1 cellular context compared by ENCODE assay signal in the genomic region with DNA sequence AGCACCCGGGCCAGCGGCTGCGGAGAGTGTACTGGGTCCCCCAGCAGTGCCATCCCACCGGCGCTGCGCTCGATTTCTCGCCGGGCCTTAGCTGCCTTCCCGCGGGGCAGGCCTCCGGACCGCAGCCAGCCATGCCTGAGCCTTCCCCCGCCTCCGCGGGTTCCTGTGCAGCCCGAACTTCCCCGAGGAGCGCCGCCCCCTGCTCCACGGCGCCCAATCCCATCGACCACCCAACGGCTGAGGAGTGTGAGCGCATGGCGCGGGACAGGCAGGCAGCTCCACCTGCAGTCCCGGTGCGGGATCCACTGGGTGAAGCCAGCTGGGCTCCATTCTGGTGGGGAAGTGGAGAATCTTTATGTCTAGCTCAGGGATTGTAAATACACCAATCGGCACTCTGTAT.
TF ChIP-seq lines count a peak whose summit lies in the region.

No MANE protein-coding gene starts in this region.

TF ChIP-seq in K562, 482 proteins besides CTCF, POLR2A, EP300 and RAD21 (continued from another document):
- TF ChIP-seq, protein P1, sequence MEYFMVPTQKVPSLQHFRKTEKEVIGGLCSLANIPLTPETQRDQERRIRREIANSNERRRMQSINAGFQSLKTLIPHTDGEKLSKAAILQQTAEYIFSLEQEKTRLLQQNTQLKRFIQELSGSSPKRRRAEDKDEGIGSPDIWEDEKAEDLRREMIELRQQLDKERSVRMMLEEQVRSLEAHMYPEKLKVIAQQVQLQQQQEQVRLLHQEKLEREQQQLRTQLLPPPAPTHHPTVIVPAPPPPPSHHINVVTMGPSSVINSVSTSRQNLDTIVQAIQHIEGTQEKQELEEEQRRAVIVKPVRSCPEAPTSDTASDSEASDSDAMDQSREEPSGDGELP (CRISPR knock-in tag; IDR thresholded peaks at IDR 0.05; ENCODE audit: borderline replicate concordance): peak; percentile 96
- TF ChIP-seq, protein P2, sequence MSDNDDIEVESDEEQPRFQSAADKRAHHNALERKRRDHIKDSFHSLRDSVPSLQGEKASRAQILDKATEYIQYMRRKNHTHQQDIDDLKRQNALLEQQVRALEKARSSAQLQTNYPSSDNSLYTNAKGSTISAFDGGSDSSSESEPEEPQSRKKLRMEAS (CRISPR knock-in tag; IDR thresholded peaks at IDR 0.05): peak; percentile 89
